Comparison of ENCODE assay signal across 13 cellular contexts in the genomic region with DNA sequence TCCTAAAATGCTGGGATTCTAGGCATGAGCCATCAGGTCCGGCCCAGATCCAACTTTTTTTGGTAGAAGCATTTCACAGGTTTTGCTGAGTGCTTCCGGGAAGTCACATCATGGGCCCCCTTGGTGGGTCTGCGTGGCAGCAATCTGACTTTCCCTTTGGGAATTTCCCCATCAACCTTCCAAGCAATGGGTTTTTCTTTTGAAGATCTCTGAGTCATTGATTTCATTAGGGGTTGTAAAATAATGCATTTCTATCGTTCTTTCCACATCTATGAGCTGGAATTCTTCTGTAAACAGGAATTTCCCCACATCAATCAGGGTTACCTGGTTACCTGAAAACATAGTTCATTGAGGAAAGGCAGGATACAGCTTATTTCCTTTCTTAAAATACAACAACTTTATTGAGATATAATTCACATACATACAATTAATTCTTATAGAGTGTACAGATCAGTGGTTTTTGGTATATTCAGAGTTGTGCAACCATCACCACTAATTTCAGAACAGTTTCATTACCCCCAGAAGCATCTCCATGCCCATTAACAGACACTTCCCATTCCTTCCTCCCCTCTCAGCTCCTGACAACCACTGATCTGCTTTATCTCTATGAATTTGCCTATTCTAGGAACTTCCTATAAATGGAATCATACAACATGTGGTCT. TPM values are rescaled to one million over a fixed set of nuclear protein-coding genes. Genes with fewer than 3 reads are reported as not detected.
DNase-seq lines count a peak whose midpoint lies in the region; ATAC-seq and TF ChIP-seq lines count a peak whose summit lies in the region.
"Had no signal": no experiment of that assay in that cellular context is flagged by ENCODE, and none has a peak within 500 bp of the region (broad histone marks: within the 10 kb centered on the region; RNA-seq: fewer than 3 reads in every experiment).

No MANE protein-coding gene starts in this region.

- intact Hi-C loops in gastrocnemius medialis (cut with DNase I; ENCODE audit: low total_unique reads), result no loop called here

- no peak overlapping the region for H3K27ac ChIP-seq in gastrocnemius medialis
- H3K27ac ChIP-seq: left lung had no signal

- TF ChIP-seq POLR2A in NB4 (IDR thresholded peaks at IDR 0.05; ENCODE audit: extremely low read depth, insufficient read length), result no peak
- TF ChIP-seq POLR2A in gastrocnemius medialis (IDR thresholded peaks at IDR 0.05), result no peak

- in situ Hi-C loops in gastrocnemius medialis (cut with MboI; ENCODE audit: low sequenced_read_pairs in 4 of 4), result loop anchor here in 2 of 4 donors (10.0 to 25.0 kb wide), 2 partner anchors 171 to 173 kb away; a partner anchor contains a TSS

- no peaks in the 10 kb centered on the region for H3K4me1 ChIP-seq in gastrocnemius medialis

- no peaks in the 10 kb centered on the region for H3K9me3 ChIP-seq in gastrocnemius medialis
- H3K9me3 ChIP-seq: left lung had no signal

- ATAC-seq in gastrocnemius medialis (no peak), HG02759 (IDR thresholded peaks at IDR 0.05; ENCODE audit: unreplicated experiment) (no peak)
- ATAC-seq: left lung had no signal

- no peaks in the 10 kb centered on the region for H3K36me3 ChIP-seq in gastrocnemius medialis
- H3K36me3 ChIP-seq: left lung had no signal

- no peak overlapping the region for H3K4me3 ChIP-seq in NB4 (ENCODE audit: low read depth, low read length)
- no peak overlapping the region for H3K4me3 ChIP-seq in gastrocnemius medialis
- H3K4me3 ChIP-seq: left lung had no signal

- peak; percentile 43 for DNase-seq in EH (ENCODE audit: low read depth)
- DNase-seq in NB4 (ENCODE audit: low read depth), result peak; percentile 51
- DNase-seq in dermis microvascular lymphatic vessel endothelial cell (ENCODE audit: low read depth in 2 of 2), result peak; percentile 42 to 46
- DNase-seq in gastrocnemius medialis, result no peak
- no peak for DNase-seq in germinal center (ENCODE audit: low spot score)
- DNase-seq: CD4-positive, CD25-positive, alpha-beta regulatory T cell; left lung; NCI-H1105; NCI-H510A treated with DMSO at 0.1 percent for 48 hours; Right ventricle myocardium superior had no signal

- TF ChIP-seq CTCF in NB4 (IDR thresholded peaks at IDR 0.05; ENCODE audit: low read depth, low read length) (no peak), gastrocnemius medialis (IDR thresholded peaks at IDR 0.05 in 4 of 5, conservative IDR thresholded peaks at IDR 0.05 in 1 of 5) (no peak)

- H3K27me3 ChIP-seq in gastrocnemius medialis, result no peaks in the 10 kb centered on the region
- H3K27me3 ChIP-seq: left lung had no signal

RNA-seq across cellular contexts. Expression of a gene that starts 9.8 kb away (rescaled TPM):
- total RNA-seq in dermis microvascular lymphatic vessel endothelial cell (33.5 and 38.4 TPM in 2 replicates), gastrocnemius medialis (10 to 100 TPM; 25.9 to 44.1 (median 31.5) TPM)

RNA-seq across cellular contexts. Expression of a gene that starts 18.3 kb away (rescaled TPM):
- total RNA-seq in dermis microvascular lymphatic vessel endothelial cell (0.51 TPM in 2 replicates), gastrocnemius medialis (under 1 TPM in 2 of 4 donors, not detected in 2; 0.10 to 0.19 TPM)
- total RNA-seq: CD4-positive, CD25-positive, alpha-beta regulatory T cell; HT1080; left lung had no signal

RNA-seq across cellular contexts. Expression of a gene that starts 32.1 kb away (rescaled TPM):
- total RNA-seq in dermis microvascular lymphatic vessel endothelial cell, result not detected in 2 replicates
- total RNA-seq in gastrocnemius medialis, result 1,000 to 10,000 TPM in 1 of 4 donors, 100 to 1,000 TPM in 3; 355 to 1,466 (median 716) TPM
- total RNA-seq: CD4-positive, CD25-positive, alpha-beta regulatory T cell; HT1080; temporal lobe had no signal

RNA-seq across cellular contexts. Expression of a gene that starts 36.1 kb away (rescaled TPM):
- total RNA-seq in dermis microvascular lymphatic vessel endothelial cell (not detected in 2 replicates), gastrocnemius medialis (under 1 TPM in 3 of 4 donors, not detected in 1; 0.64 to 0.94 (median 0.80) TPM)
- total RNA-seq: CD4-positive, CD25-positive, alpha-beta regulatory T cell; HT1080; temporal lobe had no signal

RNA-seq across cellular contexts. Expression of a gene that starts 57.8 kb away (rescaled TPM):
- total RNA-seq in dermis microvascular lymphatic vessel endothelial cell (under 0.01 TPM in 1 of 2 replicates, not detected in the other), gastrocnemius medialis (not detected)
- total RNA-seq: CD4-positive, CD25-positive, alpha-beta regulatory T cell; HT1080 had no signal

Comparison
In these comparisons a context has a peak if more than half of its experiments do, and no peak if none do; other contexts are left out.
1. DNase-seq: peak in EH (single experiment), NB4 (single experiment) and dermis microvascular lymphatic vessel endothelial cell (2 of 2); none in gastrocnemius medialis (0 of 2) and germinal center (single experiment).
2. RNA of a gene that starts 32.1 kb away (total RNA-seq): 355 to 1,466 TPM in gastrocnemius medialis; not detected in dermis microvascular lymphatic vessel endothelial cell; every median in the first group is over 100 times any median in the second.